18 cellular contexts compared by ENCODE assay signal in genomic region chr4:4456816-4457578, GRCh38.
DNase-seq lines count a peak whose midpoint lies in the region; ATAC-seq and TF ChIP-seq lines count a peak whose summit lies in the region.
"Had no signal": no experiment of that assay in that cellular context is flagged by ENCODE, and none has a peak within 500 bp of the region (broad histone marks: within the 10 kb centered on the region; RNA-seq: fewer than 3 reads in every experiment).

No MANE protein-coding gene starts in this region.

- no peaks in the 10 kb centered on the region for H3K27me3 ChIP-seq in HCT116 (ENCODE audit: insufficient read depth, low read length)
- H3K27me3 ChIP-seq in MM.1S (replicated peaks; ENCODE audit: insufficient read depth, low read length): no peaks in the 10 kb centered on the region
- H3K27me3 ChIP-seq in osteoblast (ENCODE audit: insufficient read depth, low read length): no peaks in the 10 kb centered on the region

- H3F3A ChIP-seq in MM.1S (ENCODE audit: insufficient read depth, low read length): peaks cover 23% of the 10 kb centered on the region

- H3K4me3 ChIP-seq in HCT116 (replicated peaks in 1 of 2; ENCODE audit: low read depth in 1 of 2, low read length in 2 of 2) (no peak overlapping the region), MM.1S (ENCODE audit: low read length) (no peak overlapping the region), choroid plexus epithelial cell (ENCODE audit: low read depth, low read length) (no peak overlapping the region), osteoblast (ENCODE audit: insufficient read depth, low read length) (no peak overlapping the region)
- H3K4me3 ChIP-seq: SK-N-MC had no signal

- H2AFZ ChIP-seq in HCT116 (ENCODE audit: low read depth, low read length, poor library complexity, severe bottlenecking) (no peak overlapping the region), MM.1S (ENCODE audit: low read length) (no peak overlapping the region), osteoblast (ENCODE audit: low read length) (no peak overlapping the region)

- intact Hi-C loops in HCT116 (cut with micrococcal nuclease): no loop called here
- intact Hi-C loops in left cardiac atrium (cut with DNase I): no loop called here

- no peak for TF ChIP-seq RAD21 in HCT116 (IDR thresholded peaks at IDR 0.05; ENCODE audit: low read depth)

- BruUV-seq in HCT116 (replicated peaks; lab: Mats Ljungman, UMichigan): no TSS peak

- ATAC-seq in HCT116 (no peak), left cardiac atrium (no peak), GM18519 (IDR thresholded peaks at IDR 0.05; ENCODE audit: low FRiP score, unreplicated experiment) (no peak)

- H3K79me2 ChIP-seq in HCT116 (ENCODE audit: insufficient read depth, low read length) (no peaks in the 10 kb centered on the region), MM.1S (ENCODE audit: low read length) (0 out of 2 replicates have a peak, but pooled peaks cover 7% of the 10 kb centered on the region), osteoblast (ENCODE audit: insufficient read depth, low read length) (no peaks in the 10 kb centered on the region)

- H3K27ac ChIP-seq in HCT116 (ENCODE audit: low read depth, low read length) (no peak overlapping the region), MM.1S (ENCODE audit: low read length) (peak overlapping the region; percentile 87; the same call in 1 of the 2 replicates), osteoblast (ENCODE audit: low read depth, low read length) (peak overlapping the region; percentile 49)
- H3K27ac ChIP-seq: SK-N-MC had no signal

- H3K36me3 ChIP-seq in HCT116 (ENCODE audit: control insufficient read depth in 1 of 2, insufficient read depth in 2 of 2, low read length in 2 of 2) (peaks cover 3 to 15% of the 10 kb centered on the region in 2 experiments; a peak in 1 of 4 replicates), MM.1S (replicated peaks; ENCODE audit: insufficient read depth, low read length) (no peaks in the 10 kb centered on the region), osteoblast (ENCODE audit: insufficient read depth, low read length) (peaks cover 44% of the 10 kb centered on the region)

- RAD21 ChIA-PET in HCT116 (lab: Charles Lee; ENCODE audit: low non-redundant PET in 1 of 2, low total read pairs in 2 of 2, uncharacterized antibody in 2 of 2, unreplicated experiment in 2 of 2): no interaction called here

- H3K9ac ChIP-seq in HCT116 (ENCODE audit: low read length) (no peak overlapping the region), MM.1S (ENCODE audit: low read length) (no peak overlapping the region)

- H3K4me2 ChIP-seq in HCT116 (ENCODE audit: low read length) (0 out of 2 replicates have a peak overlapping the region, but pooled peaks have one; percentile 7), MM.1S (ENCODE audit: low read depth, low read length) (no peak overlapping the region), osteoblast (ENCODE audit: insufficient read depth, low read length) (no peak overlapping the region)

- POLR2A ChIA-PET in HCT116 (lab: Charles Lee): no interaction called here

- H4K20me1 ChIP-seq in HCT116 (ENCODE audit: insufficient read depth) (no peaks in the 10 kb centered on the region), MM.1S (ENCODE audit: insufficient read depth, low read length) (no peaks in the 10 kb centered on the region), osteoblast (ENCODE audit: insufficient read depth, low read length) (peaks cover 4% of the 10 kb centered on the region)

- H3K4me1 ChIP-seq in HCT116 (ENCODE audit: control insufficient read depth in 1 of 2, insufficient read depth in 2 of 2, low read length in 2 of 2) (peaks cover 0 to 11% of the 10 kb centered on the region in 2 experiments; a peak in 1 of 4 replicates), MM.1S (ENCODE audit: low read length) (peaks cover 54% of the 10 kb centered on the region), osteoblast (ENCODE audit: insufficient read depth, low read length) (peaks cover 12% of the 10 kb centered on the region)
- H3K4me1 ChIP-seq: Caco-2 had no signal

- TF ChIP-seq CTCF in HCT116 (IDR thresholded peaks at IDR 0.05 in 2 of 3, conservative IDR thresholded peaks at IDR 0.05 in 1 of 3; ENCODE audit: borderline replicate concordance in 1 of 3, insufficient read depth in 1 of 3, low read depth in 2 of 3, low read length in 2 of 3) (no peak), MM.1S (IDR thresholded peaks at IDR 0.05; ENCODE audit: low read length) (no peak), choroid plexus epithelial cell (conservative IDR thresholded peaks at IDR 0.05; ENCODE audit: low read depth, low read length) (no peak), osteoblast (IDR thresholded peaks at IDR 0.05; ENCODE audit: extremely low read depth, low read depth, low read length) (no peak)

- CTCF ChIA-PET in HCT116 (lab: Charles Lee): no interaction called here

- DNase-seq in HCT116 (ENCODE audit: low read depth, low spot score) (no peak), MM.1S (no peak), choroid plexus epithelial cell (ENCODE audit: low read depth) (peak; percentile 23), osteoblast (ENCODE audit: insufficient read length, low spot score, missing footprints) (no peak), left cardiac atrium (no peak), NCI-H345 (lab: John Stamatoyannopoulos, UW) (no peak), T-helper 9 cell (no peak)
- DNase-seq: Caco-2; CD4-positive, CD25-positive, alpha-beta regulatory T cell; DMS153; NCI-H1417 treated with DMSO at 0.1 percent for 48 hours; NCI-H2029; NCI-H2171; NCI-H510A; NCI-H774; T-helper 1 cell had no signal

- no peak for TF ChIP-seq POLR2A in HCT116 (IDR thresholded peaks at IDR 0.05; ENCODE audit: borderline replicate concordance, extremely low read depth, insufficient read depth, insufficient read length)

- H3K9me2 ChIP-seq in HCT116 (ENCODE audit: insufficient read depth): no peaks in the 10 kb centered on the region
- H3K9me2 ChIP-seq in MM.1S (replicated peaks; ENCODE audit: insufficient read depth, low read length): no peaks in the 10 kb centered on the region

- H3K9me3 ChIP-seq in HCT116 (ENCODE audit: control insufficient read depth in 1 of 2, insufficient read depth in 1 of 2, low read depth in 1 of 2, low read length in 2 of 2): no peaks in the 10 kb centered on the region
- H3K9me3 ChIP-seq in MM.1S (replicated peaks; ENCODE audit: insufficient read depth, low read length): no peaks in the 10 kb centered on the region
- no peaks in the 10 kb centered on the region for H3K9me3 ChIP-seq in osteoblast (ENCODE audit: low read depth, low read length)
- H3K9me3 ChIP-seq: Caco-2 had no signal

TF ChIP-seq in HCT116, 20 proteins besides CTCF, POLR2A, EP300 and RAD21 (continues in another document):
- TF ChIP-seq FOSL1 (IDR thresholded peaks at IDR 0.05; ENCODE audit: low read depth) (no peak), JUND (IDR thresholded peaks at IDR 0.05) (no peak), TCF7L2 (IDR thresholded peaks at IDR 0.05; ENCODE audit: borderline replicate concordance, extremely low read depth, insufficient read depth, insufficient read length) (no peak), MAX (IDR thresholded peaks at IDR 0.05) (no peak), SP1 (IDR thresholded peaks at IDR 0.05; ENCODE audit: low read depth) (no peak), SIN3A (IDR thresholded peaks at IDR 0.05; ENCODE audit: low read depth) (no peak), SRF (IDR thresholded peaks at IDR 0.05; ENCODE audit: low read depth) (no peak), ZNF274 (IDR thresholded peaks at IDR 0.05; ENCODE audit: low read depth, low read length) (no peak), ELF1 (IDR thresholded peaks at IDR 0.05; ENCODE audit: borderline replicate concordance, low read depth) (no peak), CEBPB (IDR thresholded peaks at IDR 0.05; ENCODE audit: low read depth) (no peak), REST (IDR thresholded peaks at IDR 0.05; ENCODE audit: low read depth) (no peak), YY1 (IDR thresholded peaks at IDR 0.05; ENCODE audit: extremely low read depth, insufficient replicate concordance, low read depth, low read length) (no peak), POLR2AphosphoS5 (IDR thresholded peaks at IDR 0.05; ENCODE audit: low read depth, low read length) (no peak), EGR1 (IDR thresholded peaks at IDR 0.05; ENCODE audit: low read depth) (no peak), ZFX (IDR thresholded peaks at IDR 0.05) (no peak), ATF3 (IDR thresholded peaks at IDR 0.05) (no peak)
